ENCODE assay signal across 16 cellular contexts in genomic region chr1:216075339-216075738, GRCh38.
DNase-seq lines count a peak whose midpoint lies in the region; ATAC-seq and TF ChIP-seq lines count a peak whose summit lies in the region.
"Had no signal": no experiment of that assay in that cellular context is flagged by ENCODE, and none has a peak within 500 bp of the region (broad histone marks: within the 10 kb centered on the region; RNA-seq: fewer than 3 reads in every experiment).

No MANE protein-coding gene starts in this region.

- H2AFZ ChIP-seq in ACC112 (ENCODE audit: low read length, unreplicated experiment), result peak overlapping the region; percentile 67

- DNase-seq in T1000 (lab: John Stamatoyannopoulos, UW) (peak; percentile 26), islet precursor cell (peak; percentile 88), OCI-M2 (lab: John Stamatoyannopoulos, UW; ENCODE audit: unreplicated experiment) (no peak), dorsolateral prefrontal cortex (no peak), SK-N-DZ (ENCODE audit: low spot score) (no peak)
- no peak for DNase-seq in stimulated activated naive CD8-positive, alpha-beta T cell treated with anti-CD3 and anti-CD28 coated beads, Interleukin-15, amount 100 ng/mL, for 72 hours
- DNase-seq: activated CD4-positive, alpha-beta T cell treated with anti-CD3 and anti-CD28 coated beads, Interleukin-2, amount 50 U/mL, for 4 hours; activated effector memory CD4-positive, alpha-beta T cell treated with anti-CD3 and anti-CD28 coated beads, Interleukin-2, amount 50 U/mL, for 16 hours; GOT3; NCI-H1092; tibial artery had no signal

- H3K4me3 Mint-ChIP-seq in stimulated activated naive CD8-positive, alpha-beta T cell treated with anti-CD3 and anti-CD28 coated beads, Interleukin-15, amount 100 ng/mL, for 72 hours, result no peak overlapping the region
- H3K4me3 Mint-ChIP-seq: T-helper 2 cell treated with Interferon-gamma antibody and Interleukin-4, amounts not matched to agents 5 μg/mL and 100 μg/mL, for 36 hours had no signal

- H3K4me3 ChIP-seq in ACC112 (ENCODE audit: low read depth, low read length) (no peak overlapping the region), dorsolateral prefrontal cortex (no peak overlapping the region)
- H3K4me3 ChIP-seq: A549, breast epithelium, tibial artery had no signal

- intact Hi-C loops in dorsolateral prefrontal cortex (cut with DNase I), result no loop called here

- no peaks in the 10 kb centered on the region for H3K4me1 Mint-ChIP-seq in stimulated activated naive CD8-positive, alpha-beta T cell treated with anti-CD3 and anti-CD28 coated beads, Interleukin-15, amount 100 ng/mL, for 72 hours

- H3K27ac Mint-ChIP-seq in stimulated activated naive CD8-positive, alpha-beta T cell treated with anti-CD3 and anti-CD28 coated beads, Interleukin-15, amount 100 ng/mL, for 72 hours, result no peak overlapping the region
- H3K27ac Mint-ChIP-seq: T-helper 2 cell treated with Interferon-gamma antibody and Interleukin-4, amounts not matched to agents 5 μg/mL and 100 μg/mL, for 36 hours had no signal

- no peaks in the 10 kb centered on the region for H3K79me2 ChIP-seq in ACC112 (ENCODE audit: control insufficient read depth, insufficient read depth, low read length, unreplicated experiment)

- no peaks in the 10 kb centered on the region for H3K36me3 ChIP-seq in ACC112 (ENCODE audit: insufficient read depth, low read length)
- H3K36me3 ChIP-seq: breast epithelium, tibial artery had no signal

- peaks cover 11% of the 10 kb centered on the region for H3K4me1 ChIP-seq in ACC112 (ENCODE audit: control insufficient read depth, insufficient read depth, low read length, unreplicated experiment)
- H3K4me1 ChIP-seq: A549, breast epithelium had no signal

- no peaks in the 10 kb centered on the region for H3K27me3 ChIP-seq in ACC112 (ENCODE audit: insufficient read depth, low read length)
- peaks cover 0 to 3% (median 0%) of the 10 kb centered on the region in 45 donors for H3K27me3 ChIP-seq in dorsolateral prefrontal cortex
- H3K27me3 ChIP-seq: breast epithelium, tibial artery had no signal

- peaks cover 5 to 7% of the 10 kb centered on the region in 2 donors for H3K9me3 Mint-ChIP-seq in stimulated activated naive CD8-positive, alpha-beta T cell treated with anti-CD3 and anti-CD28 coated beads, Interleukin-15, amount 100 ng/mL, for 72 hours

- no peak for TF ChIP-seq CTCF in dorsolateral prefrontal cortex (IDR thresholded peaks at IDR 0.05 in 54 of 56, conservative IDR thresholded peaks at IDR 0.05 in 2 of 56; ENCODE audit: low read depth in 1 of 56, partially characterized antibody in 56 of 56)

- H3K27me3 Mint-ChIP-seq in stimulated activated naive CD8-positive, alpha-beta T cell treated with anti-CD3 and anti-CD28 coated beads, Interleukin-15, amount 100 ng/mL, for 72 hours, result no peaks in the 10 kb centered on the region

- H3K27ac ChIP-seq in ACC112 (ENCODE audit: low read depth, low read length), result no peak overlapping the region
- H3K27ac ChIP-seq in dorsolateral prefrontal cortex, result no peak overlapping the region
- H3K27ac ChIP-seq: A549, breast epithelium, tibial artery had no signal

- peak; percentile 71 for ATAC-seq in HG02588 (IDR thresholded peaks at IDR 0.05; ENCODE audit: unreplicated experiment)
- no peak for ATAC-seq in stimulated activated naive CD8-positive, alpha-beta T cell treated with anti-CD3 and anti-CD28 coated beads, Interleukin-15, amount 100 ng/mL, for 72 hours
- ATAC-seq: A549 had no signal

Comparison
In these comparisons a context has a peak if more than half of its experiments do, and no peak if none do; other contexts are left out.
1. DNase-seq: peak in T1000 (single experiment) and islet precursor cell (single experiment); none in OCI-M2 (single experiment), dorsolateral prefrontal cortex (0 of 10), SK-N-DZ (single experiment) and stimulated activated naive CD8-positive, alpha-beta T cell treated with anti-CD3 and anti-CD28 coated beads, Interleukin-15, amount 100 ng/mL, for 72 hours (0 of 2).